Comparison of ENCODE assay signal across 8 cellular contexts in the genomic region with DNA sequence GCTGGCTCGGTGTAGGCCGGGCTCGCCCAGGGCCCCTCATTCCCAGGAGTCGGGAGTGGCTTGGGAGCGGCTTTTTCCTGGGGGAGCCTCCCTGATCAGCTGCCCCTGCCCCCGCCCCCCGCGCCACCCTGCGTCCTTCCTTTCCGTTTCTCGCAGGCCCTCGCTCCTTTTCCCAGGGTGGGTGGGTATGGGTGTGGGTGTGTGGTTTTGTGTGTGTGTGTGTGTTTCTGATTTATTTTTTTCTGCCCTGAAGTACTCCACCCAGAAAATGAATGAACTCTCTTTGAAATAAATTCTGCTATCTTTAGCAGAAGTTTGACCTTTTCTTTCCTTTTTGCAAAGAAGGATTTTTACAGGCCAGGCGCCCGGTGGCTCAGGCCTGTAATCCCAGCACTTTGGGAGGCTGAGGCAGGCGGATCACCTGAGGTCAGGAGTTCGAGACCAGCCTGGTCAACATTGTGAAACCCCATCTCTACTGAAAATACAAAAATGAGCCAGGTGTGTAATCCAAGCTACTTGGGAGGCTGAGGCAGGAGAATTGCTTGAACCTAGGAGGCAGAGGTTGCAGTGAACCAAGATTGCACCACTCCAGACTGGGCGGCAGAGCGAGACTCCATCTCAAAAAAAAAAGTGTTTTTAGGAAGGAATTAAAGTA. TPM values are rescaled to one million over a fixed set of nuclear protein-coding genes. Genes with fewer than 3 reads are reported as not detected.
DNase-seq lines count a peak whose midpoint lies in the region; ATAC-seq and TF ChIP-seq lines count a peak whose summit lies in the region.

No MANE protein-coding gene starts in this region.

- in situ Hi-C loops in G401 (cut with HindIII; ENCODE audit: low sequenced_read_pairs) = no loop called here

- intact Hi-C loops in naive thymus-derived CD4-positive, alpha-beta T cell (cut with micrococcal nuclease) = loop anchor here (1.0 to 10.0 kb wide), 4 partner anchors 30 to 1441 kb away; a partner anchor contains a TSS

- H3K4me1 Mint-ChIP-seq in brain = peaks cover 39% of the 10 kb centered on the region
- peaks cover 41 to 92% (median 75%) of the 10 kb centered on the region in 7 donors for H3K4me1 Mint-ChIP-seq in naive thymus-derived CD4-positive, alpha-beta T cell

- no peak for TF ChIP-seq CTCF in brain (conservative IDR thresholded peaks at IDR 0.05)

- H3K9me3 ChIP-seq in naive thymus-derived CD4-positive, alpha-beta T cell (ENCODE audit: control insufficient read depth in 2 of 3, low read length in 3 of 3) = no peaks in the 10 kb centered on the region

- peak overlapping the region; percentile 67 to 79 (median 69) for H3K4me3 Mint-ChIP-seq in brain
- H3K4me3 Mint-ChIP-seq in naive thymus-derived CD4-positive, alpha-beta T cell = peak overlapping the region; percentile 84 to 92 (median 88)

- H3K4me3 ChIP-seq in naive thymus-derived CD4-positive, alpha-beta T cell (ENCODE audit: low read length) = peak overlapping the region; percentile 65

- peaks cover 69% of the 10 kb centered on the region for H3K36me3 Mint-ChIP-seq in brain
- peaks cover 4 to 33% (median 20%) of the 10 kb centered on the region in 5 donors for H3K36me3 Mint-ChIP-seq in naive thymus-derived CD4-positive, alpha-beta T cell

- H3K9me3 Mint-ChIP-seq in brain = no peaks in the 10 kb centered on the region
- peaks cover 0 to 2% (median 0%) of the 10 kb centered on the region in 11 donors for H3K9me3 Mint-ChIP-seq in naive thymus-derived CD4-positive, alpha-beta T cell

- peak in 1 of 9 donors; percentile 19 for DNase-seq in naive thymus-derived CD4-positive, alpha-beta T cell
- DNase-seq in G401 (ENCODE audit: low spot score) (no peak), NAMALWA (ENCODE audit: low spot score) (no peak), SW480 (ENCODE audit: low spot score) (no peak)

- peaks cover 3% of the 10 kb centered on the region for H3K27me3 Mint-ChIP-seq in brain
- no peaks in the 10 kb centered on the region for H3K27me3 Mint-ChIP-seq in naive thymus-derived CD4-positive, alpha-beta T cell

- H3K27ac Mint-ChIP-seq in brain = peak overlapping the region; percentile 79 to 96 (median 84)
- peak overlapping the region; percentile 90 to 99 (median 96) for H3K27ac Mint-ChIP-seq in naive thymus-derived CD4-positive, alpha-beta T cell

- peaks cover 15 to 58% of the 10 kb centered on the region in 2 donors for H3K4me1 ChIP-seq in naive thymus-derived CD4-positive, alpha-beta T cell (ENCODE audit: control insufficient read depth in 2 of 2, insufficient read depth in 2 of 2, low read length in 2 of 2)

- peaks cover 0 to 12% (median 6%) of the 10 kb centered on the region in 3 experiments for H3K36me3 ChIP-seq in naive thymus-derived CD4-positive, alpha-beta T cell (ENCODE audit: control insufficient read depth in 2 of 3, insufficient read depth in 3 of 3, low read length in 3 of 3)

- H3K27me3 ChIP-seq in naive thymus-derived CD4-positive, alpha-beta T cell (ENCODE audit: control insufficient read depth in 2 of 2, insufficient read depth in 2 of 2, low read length in 2 of 2) = no peaks in the 10 kb centered on the region

- CTCF ChIA-PET in naive thymus-derived CD4-positive, alpha-beta T cell (lab: Charles Lee) = interaction anchor here (0.7 to 1.2 kb wide), 3 partner anchors 10 to 131 kb away, joined by 3 read pairs; no protein-coding TSS in a partner anchor

- POLR2A ChIA-PET in naive thymus-derived CD4-positive, alpha-beta T cell (lab: Charles Lee) = interaction anchor here (0.9 to 5.5 kb wide), 11 partner anchors 10 to 126 kb away, joined by 3 to 43 read pairs (median 4); a partner anchor contains a TSS

- H3K27ac ChIP-seq in naive thymus-derived CD4-positive, alpha-beta T cell (ENCODE audit: low read depth, low read length) = peak overlapping the region; percentile 82

- ATAC-seq in GM19372 (IDR thresholded peaks at IDR 0.05; ENCODE audit: low read depth, unreplicated experiment) (peak; percentile 24), HG03565 (IDR thresholded peaks at IDR 0.05; ENCODE audit: unreplicated experiment) (peak; percentile 9), esophagus mucosa (no peak)
- ATAC-seq in naive thymus-derived CD4-positive, alpha-beta T cell = peak; percentile 47

RNA-seq across cellular contexts. Expression of a gene that starts 30.0 kb away (rescaled TPM):
- polyA plus RNA-seq in brain (ENCODE audit: insufficient read depth, low read depth, low replicate concordance) = 19.5 TPM
- 100 to 1,000 TPM in 1 of 5 experiments, 10 to 100 TPM in 4; 69.4 to 114 (median 90.1) TPM for total RNA-seq in naive thymus-derived CD4-positive, alpha-beta T cell
- 10 to 100 TPM; 36.7 to 49.1 TPM for polyA plus RNA-seq in naive thymus-derived CD4-positive, alpha-beta T cell
- 53.5 and 56.9 TPM in 2 replicates for total RNA-seq in G401 (2014; rRNA removed; shearing (Covaris generic))
- total RNA-seq in esophagus mucosa = 18.0 TPM
